Comparison of ENCODE assay signal across 8 cellular contexts in the genomic region with DNA sequence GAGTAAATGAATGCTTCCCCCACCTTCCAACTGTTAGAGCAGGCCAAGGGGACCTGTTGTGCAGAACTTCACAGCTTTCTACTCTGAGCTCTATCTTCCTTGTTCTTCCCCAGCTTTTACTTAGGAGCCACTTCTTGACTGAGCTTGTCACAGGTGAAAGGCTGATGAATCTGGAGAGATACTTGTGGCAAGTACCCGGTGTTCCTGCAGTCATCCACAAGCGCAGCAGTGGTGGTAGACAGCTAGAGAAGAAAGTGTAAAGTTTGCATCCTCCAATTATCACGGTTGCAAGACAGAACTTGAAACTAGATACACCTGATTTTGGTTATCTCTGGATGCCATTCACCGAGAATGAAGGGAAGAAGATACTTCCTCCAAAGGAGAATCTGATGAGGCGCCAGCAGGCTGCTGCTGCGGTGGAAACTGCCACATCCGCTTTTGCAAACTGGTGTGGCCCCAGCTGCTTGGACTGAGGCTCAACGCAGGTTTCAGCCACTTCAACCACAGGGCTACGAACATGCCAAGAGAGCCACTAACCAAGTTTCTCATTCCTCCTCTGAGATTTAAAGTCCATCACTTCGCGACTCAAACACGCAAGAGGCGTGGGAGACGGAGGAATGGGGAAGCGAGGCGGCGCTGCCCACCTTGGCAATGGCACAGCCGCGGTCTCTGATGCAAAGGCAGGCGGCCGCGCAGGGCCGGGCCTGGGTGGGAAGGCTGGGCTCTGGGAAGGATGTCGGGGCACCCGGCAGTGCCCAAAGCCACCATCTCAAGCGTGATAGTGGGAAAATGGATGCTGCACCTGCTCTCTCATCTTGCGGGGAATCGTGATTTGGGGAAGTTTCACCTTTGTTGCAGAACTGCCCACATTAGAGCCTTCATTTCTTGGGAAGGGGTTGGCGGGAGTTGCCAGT. TPM values are rescaled to one million over a fixed set of nuclear protein-coding genes. Genes with fewer than 3 reads are reported as not detected.
DNase-seq lines count a peak whose midpoint lies in the region; ATAC-seq and TF ChIP-seq lines count a peak whose summit lies in the region.

No MANE protein-coding gene starts in this region.

- no peaks in the 10 kb centered on the region for H3K27me3 ChIP-seq in adrenal gland
- H3K27me3 ChIP-seq in iPS-20b (ENCODE audit: insufficient read depth, low read length), result peaks cover 35% of the 10 kb centered on the region
- no peaks in the 10 kb centered on the region for H3K27me3 ChIP-seq in MG63

- H3K9me3 ChIP-seq in adrenal gland (replicated peaks in 1 of 3) (no peaks in the 10 kb centered on the region), iPS-20b (ENCODE audit: insufficient read depth, low read depth, low read length) (no peaks in the 10 kb centered on the region), MG63 (no peaks in the 10 kb centered on the region)

- intact Hi-C loops in adrenal gland (cut with DNase I), result no loop called here

- no peak for TF ChIP-seq POLR2A in adrenal gland (IDR thresholded peaks at IDR 0.05)

- DNase-seq in NCI-H1417 (lab: John Stamatoyannopoulos, UW) (peak in 2 of 3 experiments; percentile 31 to 35), NCI-H1417 treated with DMSO at 0.1 percent for 48 hours (lab: John Stamatoyannopoulos, UW) (no peak), NOMO-1 (lab: John Stamatoyannopoulos, UW; ENCODE audit: unreplicated experiment in 2 of 2) (peak; percentile 92 to 95), adrenal gland (peak; percentile 23 to 56 (median 34)), MG63 (no peak)
- peak; percentile 20 for DNase-seq in stimulated activated CD4-positive, alpha-beta T cell treated with anti-CD3 and anti-CD28 coated beads, Interleukin-1b, Interleukin-23, amount 100 ng/mL, for 48 hours

- peaks cover 7 to 9% of the 10 kb centered on the region in 2 donors for H3K4me1 ChIP-seq in adrenal gland (replicated peaks in 1 of 2)
- H3K4me1 ChIP-seq in iPS-20b (ENCODE audit: insufficient read depth, low read length), result peaks cover 7% of the 10 kb centered on the region; the same call in 1 of the 2 replicates

- H3K36me3 ChIP-seq in adrenal gland (replicated peaks in 1 of 2), result no peaks in the 10 kb centered on the region
- no peaks in the 10 kb centered on the region for H3K36me3 ChIP-seq in iPS-20b (ENCODE audit: insufficient read depth, low read depth, low read length)
- H3K36me3 ChIP-seq in MG63, result no peaks in the 10 kb centered on the region

- ATAC-seq in HG02642 (IDR thresholded peaks at IDR 0.05; ENCODE audit: poor library complexity, unreplicated experiment), result peak; percentile 80

- 25 to 43% (median 35%) methylated on average over 12 to 29 of the region's 29 CpGs for WGBS in adrenal gland, 4 donors

- peak overlapping the region in 3 of 5 donors; percentile 76 to 82 (median 80) for H3K27ac ChIP-seq in adrenal gland
- peak overlapping the region; percentile 20 for H3K27ac ChIP-seq in iPS-20b (ENCODE audit: low read length)

- H3K4me3 ChIP-seq in adrenal gland, result peak overlapping the region in 2 of 4 donors; percentile 43 to 54
- peak overlapping the region; percentile 80 for H3K4me3 ChIP-seq in iPS-20b (ENCODE audit: low read length)
- H3K4me3 ChIP-seq in MG63, result no peak overlapping the region; the same call in 1 of the 2 replicates

- TF ChIP-seq CTCF in adrenal gland (IDR thresholded peaks at IDR 0.05), result no peak

- peak overlapping the region; percentile 88; the same call in 1 of the 2 replicates for H3K9ac ChIP-seq in iPS-20b (ENCODE audit: low read depth, low read length)

RNA-seq across cellular contexts. Expression of a gene that starts 1.3 kb away (rescaled TPM):
- total RNA-seq in adrenal gland, result 1 to 10 TPM; 1.9 to 8.0 (median 4.7) TPM
- 1 to 10 TPM in 1 of 3 donors, under 1 TPM in 2; 0.27 to 1.0 (median 0.88) TPM for polyA plus RNA-seq in adrenal gland
- total RNA-seq in MG63 (2014; rRNA removed; shearing (Covaris generic); ENCODE audit: low replicate concordance), result 2.0 and 3.8 TPM in 2 replicates

Comparison
In these comparisons a context has a peak if more than half of its experiments do, and no peak if none do; other contexts are left out.
1. DNase-seq: peak in NCI-H1417 (2 of 3), NOMO-1 (2 of 2), adrenal gland (7 of 7) and stimulated activated CD4-positive, alpha-beta T cell treated with anti-CD3 and anti-CD28 coated beads, Interleukin-1b, Interleukin-23, amount 100 ng/mL, for 48 hours (single experiment); none in NCI-H1417 treated with DMSO at 0.1 percent for 48 hours (single experiment) and MG63 (single experiment).